Comparison of ENCODE assay signal across 29 cellular contexts in genomic region chr15:39192376-39192775, GRCh38.
DNase-seq lines count a peak whose midpoint lies in the region; ATAC-seq and TF ChIP-seq lines count a peak whose summit lies in the region.
"Had no signal": no experiment of that assay in that cellular context is flagged by ENCODE, and none has a peak within 500 bp of the region (broad histone marks: within the 10 kb centered on the region; RNA-seq: fewer than 3 reads in every experiment).

No MANE protein-coding gene starts in this region.

- no peaks in the 10 kb centered on the region for H3K79me2 ChIP-seq in trophoblast cell (ENCODE audit: control insufficient read depth, insufficient read depth, low read length, poor library complexity)

- H3K4me3 ChIP-seq in SJSA1: no peak overlapping the region
- no peak overlapping the region for H3K4me3 ChIP-seq in trophoblast cell (ENCODE audit: low read depth, low read length)
- H3K4me3 ChIP-seq in endodermal cell (ENCODE audit: low read length): no peak overlapping the region
- H3K4me3 ChIP-seq: BLaER1, esophagus muscularis mucosa, skin epidermis, tibial artery had no signal

- no peak overlapping the region for H4K12ac ChIP-seq in trophoblast cell (ENCODE audit: low read depth, low read length)

- no peak overlapping the region for H3K4me2 ChIP-seq in trophoblast cell (ENCODE audit: low read length)
- H3K4me2 ChIP-seq: BLaER1 had no signal

- H3K9ac ChIP-seq in trophoblast cell (ENCODE audit: low read length) (no peak overlapping the region), endodermal cell (ENCODE audit: extremely low read depth, low read length, poor library complexity, severe bottlenecking) (no peak overlapping the region)
- H3K9ac ChIP-seq: BLaER1 had no signal

- no peak overlapping the region for H2BK5ac ChIP-seq in trophoblast cell (ENCODE audit: low read depth, low read length, poor library complexity)

- no peak for TF ChIP-seq CTCF in endodermal cell (conservative IDR thresholded peaks at IDR 0.05)

- no peaks in the 10 kb centered on the region for H3K9me3 ChIP-seq in SJSA1 (replicated peaks)
- no peaks in the 10 kb centered on the region for H3K9me3 ChIP-seq in trophoblast cell (ENCODE audit: insufficient read depth, low read depth, low read length)
- H3K9me3 ChIP-seq in endodermal cell (ENCODE audit: control insufficient read depth, low read length): no peaks in the 10 kb centered on the region
- H3K9me3 ChIP-seq: BLaER1, esophagus muscularis mucosa, tibial artery had no signal

- no peak overlapping the region for H3K18ac ChIP-seq in trophoblast cell (ENCODE audit: low read length)

- H2AK5ac ChIP-seq in trophoblast cell (ENCODE audit: low read length): no peak overlapping the region

- H3K27me3 Mint-ChIP-seq in stimulated activated naive B cell treated with anti-CD40 and anti-IgM and Interleukin-4, amounts not matched to agents 10 μg/mL and 1 μg/mL and 100 μg/mL, for 72 hours: peaks cover 4 to 7% of the 10 kb centered on the region in 2 donors
- H3K27me3 Mint-ChIP-seq in endodermal cell (ENCODE audit: insufficient read depth): no peaks in the 10 kb centered on the region

- WGBS in trophoblast cell (ENCODE audit: extremely low coverage, insufficient coverage, insufficient read length): no CpG with 5 or more reads among the region's 3 CpGs
- WGBS in endodermal cell (ENCODE audit: insufficient coverage in 1 of 2, insufficient read length in 1 of 2), 2 experiments: 88 to 100% methylated on average over 3 of the region's 3 CpGs

- H3K36me3 Mint-ChIP-seq in stimulated activated naive B cell treated with anti-CD40 and anti-IgM and Interleukin-4, amounts not matched to agents 10 μg/mL and 1 μg/mL and 100 μg/mL, for 72 hours: no peaks in the 10 kb centered on the region
- no peaks in the 10 kb centered on the region for H3K36me3 Mint-ChIP-seq in endodermal cell (ENCODE audit: low read depth)
- H3K36me3 Mint-ChIP-seq: naive thymus-derived CD4-positive, alpha-beta T cell had no signal

- no peak overlapping the region for H4K91ac ChIP-seq in trophoblast cell (ENCODE audit: low read depth, low read length)

- H3K4ac ChIP-seq in trophoblast cell (ENCODE audit: low read depth, low read length): no peak overlapping the region

- no peak overlapping the region for H3K4me3 Mint-ChIP-seq in stimulated activated naive B cell treated with anti-CD40 and anti-IgM and Interleukin-4, amounts not matched to agents 10 μg/mL and 1 μg/mL and 100 μg/mL, for 72 hours
- no peak overlapping the region for H3K4me3 Mint-ChIP-seq in endodermal cell
- H3K4me3 Mint-ChIP-seq: activated CD4-positive, alpha-beta T cell treated with anti-CD3 and anti-CD28 coated beads, Interleukin-2, amount 10 ng/mL, durations not matched to agents 7 days and 5 days; activated T-cell treated with anti-CD3 and anti-CD28 coated beads, Interleukin-2, amount 50 U/mL, for 4 hours; naive thymus-derived CD4-positive, alpha-beta T cell had no signal

- H3K23ac ChIP-seq in trophoblast cell (ENCODE audit: low read length): no peak overlapping the region

- peaks cover 13% of the 10 kb centered on the region for H3K79me1 ChIP-seq in trophoblast cell (ENCODE audit: low read length)

- H3K36me3 ChIP-seq in SJSA1 (no peaks in the 10 kb centered on the region), trophoblast cell (ENCODE audit: control insufficient read depth in 1 of 2, insufficient read depth in 2 of 2, low read length in 2 of 2) (no peaks in the 10 kb centered on the region), endodermal cell (ENCODE audit: control insufficient read depth, insufficient read depth, low read length) (no peaks in the 10 kb centered on the region)
- H3K36me3 ChIP-seq: BLaER1, esophagus muscularis mucosa, tibial artery, WERI-Rb-1 had no signal

- H3K27me3 ChIP-seq in SJSA1 (replicated peaks) (no peaks in the 10 kb centered on the region), trophoblast cell (ENCODE audit: insufficient read depth, low read length) (no peaks in the 10 kb centered on the region), endodermal cell (ENCODE audit: control insufficient read depth, insufficient read depth, low read length, poor library complexity, severe bottlenecking) (no peaks in the 10 kb centered on the region)
- H3K27me3 ChIP-seq: BLaER1, esophagus muscularis mucosa, tibial artery had no signal

- no peak overlapping the region for H3K27ac Mint-ChIP-seq in stimulated activated naive B cell treated with anti-CD40 and anti-IgM and Interleukin-4, amounts not matched to agents 10 μg/mL and 1 μg/mL and 100 μg/mL, for 72 hours
- H3K27ac Mint-ChIP-seq in endodermal cell: no peak overlapping the region
- H3K27ac Mint-ChIP-seq: activated CD4-positive, alpha-beta T cell treated with anti-CD3 and anti-CD28 coated beads, Interleukin-2, amount 10 ng/mL, durations not matched to agents 7 days and 5 days; naive thymus-derived CD4-positive, alpha-beta T cell had no signal

- ATAC-seq in GM18519 (IDR thresholded peaks at IDR 0.05; ENCODE audit: low FRiP score, unreplicated experiment): no peak
- ATAC-seq in stimulated activated naive B cell treated with anti-CD40 and anti-IgM and Interleukin-4, amounts not matched to agents 10 μg/mL and 1 μg/mL and 100 μg/mL, for 72 hours (replicated peaks): no peak
- ATAC-seq: activated T-cell treated with anti-CD3 and anti-CD28 coated beads, Interleukin-2, amount 50 U/mL, for 4 hours; HCT116; left lobe of liver; naive thymus-derived CD4-positive, alpha-beta T cell; Right ventricle myocardium inferior had no signal

- H3K4me1 Mint-ChIP-seq in stimulated activated naive B cell treated with anti-CD40 and anti-IgM and Interleukin-4, amounts not matched to agents 10 μg/mL and 1 μg/mL and 100 μg/mL, for 72 hours: no peaks in the 10 kb centered on the region
- H3K4me1 Mint-ChIP-seq in endodermal cell: no peaks in the 10 kb centered on the region
- H3K4me1 Mint-ChIP-seq: activated CD4-positive, alpha-beta T cell treated with anti-CD3 and anti-CD28 coated beads, Interleukin-2, amount 10 ng/mL, durations not matched to agents 7 days and 5 days; naive thymus-derived CD4-positive, alpha-beta T cell had no signal

- H2BK120ac ChIP-seq in trophoblast cell (ENCODE audit: insufficient read depth, low read length, poor library complexity): no peak overlapping the region

- in situ Hi-C loops in Caki2 (cut with HindIII; ENCODE audit: low pct_unique_long_range_greater_than_20kb, low sequenced_read_pairs): no loop called here

- H3K9me3 Mint-ChIP-seq in stimulated activated naive B cell treated with anti-CD40 and anti-IgM and Interleukin-4, amounts not matched to agents 10 μg/mL and 1 μg/mL and 100 μg/mL, for 72 hours: no peaks in the 10 kb centered on the region
- H3K9me3 Mint-ChIP-seq in endodermal cell: no peaks in the 10 kb centered on the region
- H3K9me3 Mint-ChIP-seq: activated CD4-positive, alpha-beta T cell treated with anti-CD3 and anti-CD28 coated beads, Interleukin-2, amount 10 ng/mL, durations not matched to agents 7 days and 5 days; activated T-cell treated with anti-CD3 and anti-CD28 coated beads, Interleukin-2, amount 50 U/mL, for 4 hours had no signal

- no peak overlapping the region for H2BK12ac ChIP-seq in trophoblast cell (ENCODE audit: low read length)

- no peak overlapping the region for H2AFZ ChIP-seq in trophoblast cell (ENCODE audit: insufficient read depth, low read length, poor library complexity)

- H3K27ac ChIP-seq in SJSA1 (peak overlapping the region; percentile 85), trophoblast cell (ENCODE audit: low read depth, low read length) (peak overlapping the region; percentile 29), endodermal cell (ENCODE audit: low read depth, low read length) (no peak overlapping the region)
- H3K27ac ChIP-seq: BLaER1, esophagus muscularis mucosa, tibial artery, WERI-Rb-1 had no signal

- peaks cover 82% of the 10 kb centered on the region for H3K4me1 ChIP-seq in SJSA1 (replicated peaks)
- peaks cover 3 to 9% of the 10 kb centered on the region in 2 experiments for H3K4me1 ChIP-seq in trophoblast cell (ENCODE audit: control insufficient read depth in 1 of 2, insufficient read depth in 2 of 2, low read length in 2 of 2)
- H3K4me1 ChIP-seq in endodermal cell (ENCODE audit: control insufficient read depth, insufficient read depth, low read length): no peaks in the 10 kb centered on the region
- H3K4me1 ChIP-seq: BLaER1 had no signal

- H3K14ac ChIP-seq in trophoblast cell (ENCODE audit: low read length): no peak overlapping the region

- DNase-seq in Caki2 (ENCODE audit: low read depth) (peak; percentile 34), SJSA1 (ENCODE audit: low read depth in 1 of 2, low spot score in 2 of 2) (no peak), glomerular visceral epithelial cell (ENCODE audit: extremely low spot score) (peak; percentile 76), trophoblast cell (peak in 1 of 2 donors; percentile 20), endodermal cell (no peak)
- no peak for DNase-seq in stimulated activated naive B cell treated with anti-CD40 and anti-IgM and Interleukin-4, amounts not matched to agents 10 μg/mL and 1 μg/mL and 100 μg/mL, for 72 hours
- DNase-seq: activated CD4-positive, alpha-beta T cell treated with anti-CD3 and anti-CD28 coated beads, Interleukin-2, amount 10 ng/mL, durations not matched to agents 7 days and 5 days; activated T-cell treated with anti-CD3 and anti-CD28 coated beads, Interleukin-2, amount 50 U/mL, for 4 hours; COR-L47; DMS79 treated with DMSO at 0.1 percent for 48 hours; hippocampal formation; KG1; MM.1S; naive thymus-derived CD4-positive, alpha-beta T cell; NCI-H1436; NCI-H2107; NCI-H446 treated with DMSO at 0.1 percent for 48 hours; nucleus accumbens; stimulated activated CD4-positive, alpha-beta T cell treated with anti-CD3 and anti-CD28 coated beads, Interleukin-2, amount 100 ng/mL, for 24 hours; T1000; tibial artery; WERI-Rb-1 had no signal

- no peak overlapping the region for H4K8ac ChIP-seq in trophoblast cell (ENCODE audit: low read depth, low read length)

Comparison
In these comparisons a context has a peak if more than half of its experiments do, and no peak if none do; other contexts are left out.
1. DNase-seq: peak in Caki2 (single experiment) and glomerular visceral epithelial cell (single experiment); none in SJSA1 (0 of 2), stimulated activated naive B cell treated with anti-CD40 and anti-IgM and Interleukin-4, amounts not matched to agents 10 μg/mL and 1 μg/mL and 100 μg/mL, for 72 hours (single experiment) and endodermal cell (single experiment).